Comparison of ENCODE assay signal across 7 cellular contexts in the genomic region with DNA sequence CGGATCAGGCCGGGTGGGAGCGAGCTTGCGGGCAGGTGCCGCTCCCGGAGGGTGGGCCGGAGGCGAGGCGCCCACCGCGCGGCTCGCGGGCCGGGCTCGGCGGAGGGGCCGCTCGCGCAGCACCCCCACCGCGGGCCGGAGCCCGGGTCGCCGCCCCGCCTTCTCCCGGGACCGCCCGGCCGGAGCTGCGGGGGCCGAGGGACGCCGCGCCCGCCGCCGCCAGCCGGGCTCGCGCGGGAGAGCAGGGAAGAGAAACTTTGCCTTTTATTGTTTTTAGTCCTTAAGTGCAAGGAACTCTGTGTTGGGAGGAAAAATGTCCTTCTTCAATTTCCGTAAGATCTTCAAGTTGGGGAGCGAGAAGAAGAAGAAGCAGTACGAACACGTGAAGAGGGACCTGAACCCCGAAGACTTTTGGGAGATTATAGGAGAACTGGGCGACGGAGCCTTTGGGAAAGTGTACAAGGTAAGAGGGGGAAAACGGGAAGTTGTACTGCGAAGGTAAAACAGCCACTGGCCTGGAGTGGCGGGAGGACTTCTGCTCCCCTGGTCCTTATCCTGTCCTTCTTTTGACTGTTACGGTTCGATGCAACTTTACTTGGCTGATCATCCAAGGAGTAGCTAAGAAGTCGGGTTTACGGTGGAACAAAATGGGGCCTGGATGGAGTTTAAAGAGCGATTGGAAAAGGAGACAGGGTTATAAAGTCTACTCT. TPM values are rescaled to one million over a fixed set of nuclear protein-coding genes. Genes with fewer than 3 reads are reported as not detected.
DNase-seq lines count a peak whose midpoint lies in the region; ATAC-seq and TF ChIP-seq lines count a peak whose summit lies in the region.

No MANE protein-coding gene starts in this region.

- intact Hi-C loops in thyroid gland (cut with DNase I), result loop anchor here (10.0 kb wide), 1 partner anchor 53 kb away; the partner anchor contains the start of gene STN1

- 0 to 1% methylated on average over 58 of the region's 58 CpGs for WGBS in ectodermal cell, 2 experiments
- WGBS in thyroid gland, 2 donors, result 0% methylated on average over 24 to 27 of the region's 58 CpGs

- H3K9me3 ChIP-seq in ectodermal cell (ENCODE audit: control insufficient read depth, low read length) (no peaks in the 10 kb centered on the region), thyroid gland (no peaks in the 10 kb centered on the region)

- DNase-seq in GF-D8 (lab: John Stamatoyannopoulos, UW), result peak; percentile 36
- DNase-seq in SW480 (ENCODE audit: low spot score), result peak; percentile 52
- DNase-seq in lung microvascular endothelial cell (ENCODE audit: low read depth in 2 of 2), result peak; percentile 32 to 43
- DNase-seq in thyroid gland, result peak; percentile 49 to 55

- ATAC-seq in GM19468 (IDR thresholded peaks at IDR 0.05; ENCODE audit: extremely low read depth, unreplicated experiment) (peak; percentile 5), HG03521 (IDR thresholded peaks at IDR 0.05; ENCODE audit: unreplicated experiment) (peak; percentile 37)

- H3K36me3 ChIP-seq in ectodermal cell (ENCODE audit: control insufficient read depth, insufficient read depth, low read length), result no peaks in the 10 kb centered on the region
- H3K36me3 ChIP-seq in thyroid gland, result no peaks in the 10 kb centered on the region

- no peak overlapping the region for H3K27ac ChIP-seq in ectodermal cell (ENCODE audit: insufficient read depth, low read depth, low read length, poor library complexity, severe bottlenecking)
- H3K27ac ChIP-seq in thyroid gland, result peak overlapping the region; percentile 92 to 97 (median 95)

- H3K4me3 ChIP-seq in ectodermal cell (ENCODE audit: insufficient read depth, low read depth, low read length) (peak overlapping the region; percentile 68), thyroid gland (replicated peaks in 1 of 3) (peak overlapping the region; percentile 64 to 84 (median 73))

- H3K4me1 ChIP-seq in ectodermal cell (ENCODE audit: control insufficient read depth, insufficient read depth, low read length), result no peaks in the 10 kb centered on the region
- peaks cover 13 to 28% of the 10 kb centered on the region in 2 donors for H3K4me1 ChIP-seq in thyroid gland

- H3K27me3 ChIP-seq in ectodermal cell (ENCODE audit: control insufficient read depth, insufficient read depth, low read length, poor library complexity, severe bottlenecking) (peaks cover 8% of the 10 kb centered on the region), thyroid gland (no peaks in the 10 kb centered on the region)

- peak in 1 of 2 donors; percentile 62 for TF ChIP-seq POLR2A in thyroid gland (IDR thresholded peaks at IDR 0.05)

- TF ChIP-seq CTCF in thyroid gland (IDR thresholded peaks at IDR 0.05), result no peak

RNA-seq across cellular contexts. Expression of gene SLK, which starts 0.6 kb away (rescaled TPM):
- polyA plus RNA-seq in ectodermal cell (2013, experiment 1 of 4), result 18.1 TPM
- 19.5 TPM for polyA plus RNA-seq in ectodermal cell (2013, experiment 2 of 4)
- polyA plus RNA-seq in ectodermal cell (2013, experiment 3 of 4), result 18.8 TPM
- 20.1 TPM for polyA plus RNA-seq in ectodermal cell (2013, experiment 4 of 4)
- 41.4 and 70.4 TPM in 2 replicates for total RNA-seq in lung microvascular endothelial cell
- 10 to 100 TPM; 57.7 to 76.9 (median 64.5) TPM for total RNA-seq in thyroid gland

RNA-seq across cellular contexts. Expression of gene STN1, which starts 49.6 kb away (rescaled TPM):
- 15.6 TPM for polyA plus RNA-seq in ectodermal cell (2013, experiment 1 of 4)
- 15.8 TPM for polyA plus RNA-seq in ectodermal cell (2013, experiment 2 of 4)
- 18.7 TPM for polyA plus RNA-seq in ectodermal cell (2013, experiment 3 of 4)
- 19.2 TPM for polyA plus RNA-seq in ectodermal cell (2013, experiment 4 of 4)
- total RNA-seq in lung microvascular endothelial cell (24.2 and 31.0 TPM in 2 replicates), thyroid gland (10 to 100 TPM; 20.7 to 37.1 (median 30.7) TPM)
